In the genomic region with DNA sequence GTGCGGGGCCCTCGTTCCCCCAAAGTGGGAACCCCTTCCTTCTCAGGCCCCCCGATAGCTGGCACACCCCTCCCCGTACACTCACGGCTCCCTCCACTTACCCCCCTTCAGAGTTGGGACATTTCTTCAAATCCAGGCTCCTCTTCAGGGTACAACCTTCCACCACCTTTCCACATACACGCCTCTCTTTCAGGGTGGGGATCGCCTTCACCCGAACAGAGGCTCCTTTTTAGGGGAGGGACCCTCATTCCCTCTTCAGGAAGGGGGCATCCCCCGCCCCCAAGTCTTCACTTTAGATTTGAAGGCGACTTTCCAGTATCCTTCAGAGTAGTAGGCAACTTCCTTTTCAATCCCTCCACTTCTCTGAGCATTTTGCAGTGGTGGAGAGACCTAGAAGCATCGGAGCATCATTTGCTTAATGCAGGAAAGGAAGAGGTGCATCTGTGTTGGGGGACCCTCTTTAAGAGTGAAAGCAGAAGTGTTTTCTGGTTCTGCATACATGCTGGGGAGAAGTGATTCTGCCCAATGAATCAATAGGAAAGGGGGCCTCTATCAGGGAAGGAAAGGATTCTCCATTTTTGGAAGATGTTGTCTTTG, we compare ENCODE assay signal across 9 cellular contexts. TPM values are rescaled to one million over a fixed set of nuclear protein-coding genes. Genes with fewer than 3 reads are reported as not detected.
A peak's percentile ranks its signal among the peaks of the same experiment; 100 is the strongest.
DNase-seq lines count a peak whose midpoint lies in the region; ATAC-seq and TF ChIP-seq lines count a peak whose summit lies in the region.
"Had no signal": no experiment of that assay in that cellular context is flagged by ENCODE, and none has a peak within 500 bp of the region (broad histone marks: within the 10 kb centered on the region; RNA-seq: fewer than 3 reads in every experiment).

No MANE protein-coding gene starts in this region.

- CTCF ChIA-PET in mammary epithelial cell (lab: Charles Lee; ENCODE audit: low non-redundant PET), result no interaction called here

- H4K20me1 ChIP-seq in GM23248 (ENCODE audit: insufficient read depth) (0 out of 2 replicates have a peak, but pooled peaks cover 3% of the 10 kb centered on the region), MM.1S (ENCODE audit: insufficient read depth, low read length) (no peaks in the 10 kb centered on the region; the same call in 1 of the 2 replicates), mammary epithelial cell (ENCODE audit: insufficient read depth, low read length) (no peaks in the 10 kb centered on the region)

- no peak overlapping the region for H3K27ac Mint-ChIP-seq in memory B cell

- 0% methylated on average over 11 of the region's 11 CpGs for WGBS in GM23248 (ENCODE audit: low coverage in 1 of 2, low lambda C conversion rate in 2 of 2, missing lambda C conversion rate in 2 of 2), 2 experiments
- 0% methylated on average over 5 of the region's 11 CpGs for WGBS in mammary epithelial cell (ENCODE audit: low coverage, missing lambda C conversion rate)

- dilution Hi-C loops in mammary epithelial cell (cut with HindIII; ENCODE audit: low sequenced_read_pairs), result no loop called here

- H3K79me2 ChIP-seq in GM23248 (ENCODE audit: insufficient read depth) (peaks cover 53% of the 10 kb centered on the region), MM.1S (ENCODE audit: low read length) (peaks cover 57% of the 10 kb centered on the region), mammary epithelial cell (ENCODE audit: insufficient read depth, low read length) (peaks cover 50% of the 10 kb centered on the region)

- H3K27me3 ChIP-seq in GM23248 (replicated peaks; ENCODE audit: insufficient read depth), result no peaks in the 10 kb centered on the region
- H3K27me3 ChIP-seq in MM.1S (replicated peaks; ENCODE audit: insufficient read depth, low read length), result no peaks in the 10 kb centered on the region
- H3K27me3 ChIP-seq in mammary epithelial cell (ENCODE audit: insufficient read depth, low read length), result no peaks in the 10 kb centered on the region

- TSS peak; percentile 24 for BruUV-seq in mammary epithelial cell (replicated peaks; lab: Mats Ljungman, UMichigan)

- peak; percentile 53 for ATAC-seq in memory B cell (ENCODE audit: low read depth)

- peak overlapping the region; percentile 45; the same call in 1 of the 2 replicates for H3K27ac ChIP-seq in GM23248
- peak overlapping the region; percentile 76 for H3K27ac ChIP-seq in MM.1S (ENCODE audit: low read length)
- H3K27ac ChIP-seq in mammary epithelial cell (ENCODE audit: insufficient read depth, low read depth, low read length), result peak overlapping the region; percentile 74
- H3K27ac ChIP-seq: 22Rv1 had no signal

- intact Hi-C loops in mammary epithelial cell (cut with micrococcal nuclease), result loop anchor here (1.0 kb wide), 1 partner anchor 74 kb away; no protein-coding TSS in a partner anchor

- no peaks in the 10 kb centered on the region for H3K9me3 Mint-ChIP-seq in memory B cell

- H3K9me3 ChIP-seq in GM23248 (ENCODE audit: low read depth) (no peaks in the 10 kb centered on the region), MM.1S (replicated peaks; ENCODE audit: insufficient read depth, low read length) (no peaks in the 10 kb centered on the region), mammary epithelial cell (replicated peaks; ENCODE audit: insufficient read depth, low read length) (no peaks in the 10 kb centered on the region)

- peak; percentile 54 for DNase-seq in DMS 273 (lab: John Stamatoyannopoulos, UW; ENCODE audit: unreplicated experiment)
- no peak for DNase-seq in DMS 273 treated with DMSO at 0.1 percent for 48 hours (lab: John Stamatoyannopoulos, UW)
- peak; percentile 39 for DNase-seq in GM23248
- peak; percentile 34 for DNase-seq in MM.1S
- no peak for DNase-seq in mammary epithelial cell
- DNase-seq in memory B cell (ENCODE audit: low spot score in 2 of 2), result peak; percentile 34 to 38
- no peak for DNase-seq in NCI-H526 treated with DMSO at 0.1 percent for 48 hours (lab: John Stamatoyannopoulos, UW)
- DNase-seq in NCI-H446 (lab: John Stamatoyannopoulos, UW), result no peak

- peaks cover 3% of the 10 kb centered on the region for H3K36me3 Mint-ChIP-seq in memory B cell

- peaks cover 13% of the 10 kb centered on the region for H3K4me1 ChIP-seq in GM23248 (ENCODE audit: insufficient read depth)
- H3K4me1 ChIP-seq in MM.1S (ENCODE audit: low read length), result peaks cover 6% of the 10 kb centered on the region
- H3K4me1 ChIP-seq in mammary epithelial cell (ENCODE audit: insufficient read depth, low read length), result peaks cover 22% of the 10 kb centered on the region

- H3K4me1 Mint-ChIP-seq in memory B cell, result peaks cover 18% of the 10 kb centered on the region

- H2AFZ ChIP-seq in GM23248 (peak overlapping the region; percentile 79), MM.1S (ENCODE audit: low read length) (peak overlapping the region; percentile 13; the same call in 1 of the 2 replicates), mammary epithelial cell (ENCODE audit: low read depth, low read length) (peak overlapping the region; percentile 98)

- H3K4me2 ChIP-seq in GM23248 (ENCODE audit: unreplicated experiment) (peak overlapping the region; percentile 84), MM.1S (ENCODE audit: low read depth, low read length) (peak overlapping the region; percentile 89), mammary epithelial cell (ENCODE audit: insufficient read depth, low read depth, low read length) (peak overlapping the region; percentile 70)

- TF ChIP-seq CTCF in MM.1S (IDR thresholded peaks at IDR 0.05; ENCODE audit: low read length), result no peak
- TF ChIP-seq CTCF in mammary epithelial cell (conservative IDR thresholded peaks at IDR 0.05 in 1 of 2, IDR thresholded peaks at IDR 0.05 in 1 of 2; ENCODE audit: extremely low read depth in 1 of 2, insufficient read depth in 1 of 2, low read depth in 1 of 2, low read length in 2 of 2), result no peak

- no peaks in the 10 kb centered on the region for H3K27me3 Mint-ChIP-seq in memory B cell

- H3K36me3 ChIP-seq in GM23248 (ENCODE audit: low read depth), result no peaks in the 10 kb centered on the region
- no peaks in the 10 kb centered on the region for H3K36me3 ChIP-seq in MM.1S (replicated peaks; ENCODE audit: insufficient read depth, low read length)
- no peaks in the 10 kb centered on the region for H3K36me3 ChIP-seq in mammary epithelial cell (ENCODE audit: insufficient read depth, low read length)

- no peak overlapping the region for H3K4me3 Mint-ChIP-seq in memory B cell

- H3K4me3 ChIP-seq in GM23248, result peak overlapping the region; percentile 86
- H3K4me3 ChIP-seq in MM.1S (ENCODE audit: low read length), result peak overlapping the region; percentile 88
- peak overlapping the region; percentile 66 to 88 (median 69) for H3K4me3 ChIP-seq in mammary epithelial cell (replicated peaks in 1 of 3; ENCODE audit: insufficient read depth in 1 of 3, low read depth in 2 of 3, low read length in 3 of 3)

- H3K9me2 ChIP-seq in GM23248 (ENCODE audit: insufficient read depth), result no peaks in the 10 kb centered on the region
- no peaks in the 10 kb centered on the region for H3K9me2 ChIP-seq in MM.1S (replicated peaks; ENCODE audit: insufficient read depth, low read length)

- H3F3A ChIP-seq in GM23248 (ENCODE audit: insufficient read depth), result peaks cover 15% of the 10 kb centered on the region; the same call in 1 of the 2 replicates
- peaks cover 26% of the 10 kb centered on the region for H3F3A ChIP-seq in MM.1S (ENCODE audit: insufficient read depth, low read length)

- in situ Hi-C loops in GM23248 (cut with MboI) (no loop called here), mammary epithelial cell (cut with MboI; ENCODE audit: low sequenced_read_pairs in 2 of 2) (no loop called here)

- H3K9ac ChIP-seq in GM23248 (peak overlapping the region; percentile 77), MM.1S (ENCODE audit: low read length) (peak overlapping the region; percentile 87), mammary epithelial cell (ENCODE audit: insufficient read depth, low read length) (peak overlapping the region; percentile 89)

RNA-seq across cellular contexts. Expression of a gene that starts 0.8 kb away (rescaled TPM):
- 19.3 and 21.8 TPM in 2 replicates for total RNA-seq in GM23248 (2014; rRNA removed; shearing (Covaris generic))
- polyA plus RNA-seq in GM23248 (2016; fragmentation: Nextera tagmentation; extraction: Ambion mirVana) (21.0 and 21.7 TPM in 2 replicates), mammary epithelial cell (19.9 TPM)
- total RNA-seq in mammary epithelial cell, result 10 to 100 TPM; 32.0 to 32.2 TPM
- 35.2 TPM for polyA minus RNA-seq in mammary epithelial cell

Comparison
In these comparisons a context has a peak if more than half of its experiments do, and no peak if none do; other contexts are left out.
1. DNase-seq: peak in DMS 273 (single experiment), GM23248 (single experiment), MM.1S (single experiment) and memory B cell (2 of 2); none in DMS 273 treated with DMSO at 0.1 percent for 48 hours (single experiment), mammary epithelial cell (single experiment), NCI-H526 treated with DMSO at 0.1 percent for 48 hours (single experiment) and NCI-H446 (0 of 2).
2. H2AFZ ChIP-seq: peak in every context shown above with its lines; median percentile 98 in mammary epithelial cell; 79 in GM23248; 13 in MM.1S.
3. Peak in every context shown above with its lines, with median percentiles within 50 percentile points of each other: H3K27ac ChIP-seq, H3K4me2 ChIP-seq, H3K4me3 ChIP-seq and H3K9ac ChIP-seq.